Comparison of ENCODE assay signal across 17 cellular contexts in genomic region chr5:142939884-142940283, GRCh38.
DNase-seq lines count a peak whose midpoint lies in the region; ATAC-seq and TF ChIP-seq lines count a peak whose summit lies in the region.
"Had no signal": no experiment of that assay in that cellular context is flagged by ENCODE, and none has a peak within 500 bp of the region (broad histone marks: within the 10 kb centered on the region; RNA-seq: fewer than 3 reads in every experiment).

No MANE protein-coding gene starts in this region.

- in situ Hi-C loops in IMR-90 (cut with MboI; ENCODE audit: low sequenced_read_pairs): no loop called here

- no peak overlapping the region for H2BK5ac ChIP-seq in IMR-90 (ENCODE audit: low read depth, low read length, poor library complexity, severe bottlenecking)

- H3K14ac ChIP-seq in IMR-90 (replicated peaks; ENCODE audit: low read depth, low read length): no peak overlapping the region

- no peak for TF ChIP-seq POLR2A in IMR-90 (IDR thresholded peaks at IDR 0.05; ENCODE audit: low read depth, low read length)
- TF ChIP-seq POLR2A in upper lobe of left lung (IDR thresholded peaks at IDR 0.05): no peak

- no peaks in the 10 kb centered on the region for H3K9me1 ChIP-seq in IMR-90 (ENCODE audit: insufficient read depth, low read length)

- H3K4me1 ChIP-seq in left ventricle myocardium inferior (peaks cover 75% of the 10 kb centered on the region), IMR-90 (ENCODE audit: control insufficient read depth, insufficient read depth, low read length) (no peaks in the 10 kb centered on the region), upper lobe of left lung (peaks cover 0 to 18% (median 11%) of the 10 kb centered on the region in 4 donors)

- no peak overlapping the region for H4K91ac ChIP-seq in IMR-90 (ENCODE audit: insufficient read depth, low read depth, low read length)

- H2AK5ac ChIP-seq in IMR-90 (ENCODE audit: low read depth, low read length): no peak overlapping the region

- POLR2A ChIA-PET in IMR-90 (lab: Charles Lee; ENCODE audit: unreplicated experiment): interaction anchor here (0.6 kb wide), 1 partner anchor 8 kb away, joined by 3 read pairs; no protein-coding TSS in a partner anchor

- no peaks in the 10 kb centered on the region for H3K9me3 ChIP-seq in left ventricle myocardium inferior (replicated peaks)
- no peaks in the 10 kb centered on the region for H3K9me3 ChIP-seq in IMR-90 (ENCODE audit: control insufficient read depth, insufficient read depth, low read length)
- no peaks in the 10 kb centered on the region for H3K9me3 ChIP-seq in upper lobe of left lung

- H3K23ac ChIP-seq in IMR-90 (ENCODE audit: low read depth, low read length): no peak overlapping the region

- H2BK20ac ChIP-seq in IMR-90 (ENCODE audit: low read depth, low read length): no peak overlapping the region

- H3K27ac ChIP-seq in left ventricle myocardium inferior (replicated peaks) (peak overlapping the region; percentile 61), IMR-90 (ENCODE audit: insufficient read depth, low read length) (no peak overlapping the region), upper lobe of left lung (no peak overlapping the region)

- no peak overlapping the region for H2BK120ac ChIP-seq in IMR-90 (ENCODE audit: low read depth, low read length)

- H3K4me3 ChIP-seq in left ventricle myocardium inferior (no peak overlapping the region), IMR-90 (ENCODE audit: insufficient read depth, low read depth, low read length) (no peak overlapping the region), fibroblast of pulmonary artery (replicated peaks; ENCODE audit: low read depth, low read length) (no peak overlapping the region), upper lobe of left lung (no peak overlapping the region)

- TF ChIP-seq CTCF in left ventricle myocardium inferior (IDR thresholded peaks at IDR 0.05; ENCODE audit: borderline replicate concordance) (no peak), IMR-90 (conservative IDR thresholded peaks at IDR 0.05; ENCODE audit: low read depth, low read length) (no peak), fibroblast of pulmonary artery (IDR thresholded peaks at IDR 0.05; ENCODE audit: low read length, missing control alignments) (no peak), upper lobe of left lung (IDR thresholded peaks at IDR 0.05) (no peak)

- no peak overlapping the region for H2AFZ ChIP-seq in IMR-90 (replicated peaks; ENCODE audit: low read length, poor library complexity)

- no peak overlapping the region for H3K9ac ChIP-seq in IMR-90 (ENCODE audit: low read depth, low read length)

- intact Hi-C loops in left ventricle myocardium inferior (cut with micrococcal nuclease) (no loop called here), Right ventricle myocardium inferior (cut with DNase I) (no loop called here), IMR-90 (cut with micrococcal nuclease) (no loop called here)

- H3K36me3 ChIP-seq in left ventricle myocardium inferior: no peaks in the 10 kb centered on the region
- no peaks in the 10 kb centered on the region for H3K36me3 ChIP-seq in IMR-90 (ENCODE audit: control insufficient read depth, insufficient read depth, low read length)
- no peaks in the 10 kb centered on the region for H3K36me3 ChIP-seq in upper lobe of left lung

- no CpG with 5 or more reads among the region's 4 CpGs for WGBS in IMR-90 (ENCODE audit: extremely low coverage in 2 of 2, insufficient read length in 1 of 2), 2 experiments
- WGBS in upper lobe of left lung, 2 donors: 84 to 89% methylated on average over 4 of the region's 4 CpGs

- H4K8ac ChIP-seq in IMR-90 (ENCODE audit: low read depth in 2 of 2, low read length in 2 of 2): no peak overlapping the region

- H3K4ac ChIP-seq in IMR-90 (ENCODE audit: low read depth, low read length): no peak overlapping the region

- H3K56ac ChIP-seq in IMR-90 (ENCODE audit: extremely low read depth, insufficient read depth, low read length): no peak overlapping the region

- dilution Hi-C loops in IMR-90 (cut with HindIII; ENCODE audit: low sequenced_read_pairs, unreplicated experiment): no loop called here

- ATAC-seq in Right ventricle myocardium inferior (no peak), IMR-90 (ENCODE audit: low read depth) (no peak), GM21515 (IDR thresholded peaks at IDR 0.05; ENCODE audit: unreplicated experiment) (no peak), GM18519 (IDR thresholded peaks at IDR 0.05; ENCODE audit: low FRiP score, unreplicated experiment) (no peak), upper lobe of left lung (ENCODE audit: low FRiP score in 2 of 2) (no peak)

- H3K27me3 ChIP-seq in left ventricle myocardium inferior (ENCODE audit: low read depth) (no peaks in the 10 kb centered on the region), IMR-90 (ENCODE audit: control insufficient read depth, insufficient read depth, low read length) (no peaks in the 10 kb centered on the region), upper lobe of left lung (no peaks in the 10 kb centered on the region)

- H2AK9ac ChIP-seq in IMR-90 (replicated peaks; ENCODE audit: low read depth, low read length, poor library complexity): no peak overlapping the region

- BruUV-seq in IMR-90 (replicated peaks; lab: Mats Ljungman, UMichigan): no TSS peak

- CTCF ChIA-PET in IMR-90 (lab: Yijun Ruan, JAX): no interaction called here

- no peak overlapping the region for H4K5ac ChIP-seq in IMR-90 (ENCODE audit: low read depth, low read length)

- H3K4me2 ChIP-seq in IMR-90 (ENCODE audit: low read depth, low read length): no peak overlapping the region

- no peak for DNase-seq in left ventricle myocardium inferior
- no peak for DNase-seq in Right ventricle myocardium inferior (ENCODE audit: missing footprints)
- DNase-seq in IMR-90: peak; percentile 34
- peak; percentile 14 for DNase-seq in fibroblast of pulmonary artery (ENCODE audit: low read depth)
- peak; percentile 83 for DNase-seq in pulmonary artery endothelial cell (ENCODE audit: low read depth, low spot score)
- DNase-seq in upper lobe of left lung: no peak
- DNase-seq: ACHN, AML-193, COR-L47, DMS53, H9, NCI-H1105 treated with DMSO at 0.1 percent for 48 hours, NCI-H187 treated with DMSO at 0.1 percent for 48 hours, NCI-H69, SIG-M5 had no signal

- H3K79me1 ChIP-seq in IMR-90 (ENCODE audit: low read depth in 1 of 2, low read length in 2 of 2): no peaks in the 10 kb centered on the region

- no peak for TF ChIP-seq EP300 in upper lobe of left lung (IDR thresholded peaks at IDR 0.05)

- no peaks in the 10 kb centered on the region for H4K20me1 ChIP-seq in IMR-90 (ENCODE audit: insufficient read depth, low read length)

- TF ChIP-seq RAD21 in IMR-90 (IDR thresholded peaks at IDR 0.05; ENCODE audit: low read length): no peak

- no peak overlapping the region; the same call in 1 of the 2 replicates for H3K18ac ChIP-seq in IMR-90 (ENCODE audit: low read depth, low read length)

- no peak overlapping the region for H2BK15ac ChIP-seq in IMR-90 (ENCODE audit: low read depth, low read length)

TF ChIP-seq in IMR-90, 13 proteins besides CTCF, POLR2A, EP300 and RAD21:
- TF ChIP-seq MAFK (IDR thresholded peaks at IDR 0.05; ENCODE audit: low read depth, low read length) (no peak), CHD1 (IDR thresholded peaks at IDR 0.05; ENCODE audit: low read depth, low read length) (no peak), CEBPB (IDR thresholded peaks at IDR 0.05; ENCODE audit: low read depth, low read length) (no peak), NFE2L2 (IDR thresholded peaks at IDR 0.05; ENCODE audit: low read depth, low read length) (no peak), SMC3 (IDR thresholded peaks at IDR 0.05; ENCODE audit: low read depth, low read length) (no peak), FOS (IDR thresholded peaks at IDR 0.05; ENCODE audit: low read depth, low read length) (no peak), ELK1 (IDR thresholded peaks at IDR 0.05; ENCODE audit: borderline replicate concordance, low read depth, low read length) (no peak)

Comparison
In these comparisons a context has a peak if more than half of its experiments do, and no peak if none do; other contexts are left out.
1. DNase-seq: peak in IMR-90 (single experiment), fibroblast of pulmonary artery (single experiment) and pulmonary artery endothelial cell (single experiment); none in left ventricle myocardium inferior (single experiment), Right ventricle myocardium inferior (single experiment) and upper lobe of left lung (0 of 2).